ENCODE assay signal across 16 cellular contexts in the genomic region with DNA sequence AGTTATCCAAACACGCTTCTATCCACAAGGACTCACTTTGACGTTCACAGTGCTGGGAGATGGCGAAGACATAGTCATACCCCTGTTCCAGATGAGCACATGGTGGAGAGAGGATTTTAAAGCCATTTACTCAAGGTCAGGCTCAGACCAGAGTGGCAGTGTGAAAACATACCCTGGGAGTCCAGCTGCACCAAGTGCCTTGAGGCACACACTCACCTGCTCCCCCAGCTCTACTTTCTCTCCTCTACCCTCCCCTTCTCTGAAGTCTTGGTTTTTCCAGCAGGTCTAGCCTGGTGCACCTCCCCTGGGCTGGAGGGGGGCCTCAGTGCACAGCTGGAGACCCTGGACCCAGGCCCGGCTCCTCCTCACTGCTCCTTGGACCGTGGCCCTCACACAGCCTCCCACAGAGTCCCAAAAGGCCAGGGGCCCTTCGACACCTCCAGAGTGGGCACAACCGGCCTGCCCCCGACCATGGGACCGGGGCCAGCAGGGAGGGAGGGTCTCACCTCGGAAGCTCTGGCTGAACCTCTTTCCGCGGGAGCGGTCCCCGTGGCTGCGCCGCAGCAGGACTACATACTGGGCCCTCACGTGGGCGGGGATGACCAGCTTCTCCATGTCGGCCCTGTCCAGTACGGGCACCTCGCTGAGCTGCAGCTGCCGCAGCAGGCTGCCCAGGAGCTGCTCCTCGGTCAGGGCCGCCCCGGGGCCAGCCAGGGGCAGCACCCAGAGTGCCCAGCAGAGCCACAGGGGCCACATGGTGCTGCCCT. TPM values are rescaled to one million over a fixed set of nuclear protein-coding genes. Genes with fewer than 3 reads are reported as not detected.
DNase-seq lines count a peak whose midpoint lies in the region; ATAC-seq and TF ChIP-seq lines count a peak whose summit lies in the region.
"Had no signal": no experiment of that assay in that cellular context is flagged by ENCODE, and none has a peak within 500 bp of the region (broad histone marks: within the 10 kb centered on the region; RNA-seq: fewer than 3 reads in every experiment).

No MANE protein-coding gene starts in this region.

- no peak overlapping the region for H3K27ac Mint-ChIP-seq in CD8-positive, alpha-beta T cell
- peak overlapping the region; percentile 87 for H3K27ac Mint-ChIP-seq in endodermal cell

- ATAC-seq in CD8-positive, alpha-beta T cell = no peak
- no peak for ATAC-seq in HG03469 (IDR thresholded peaks at IDR 0.05; ENCODE audit: unreplicated experiment)

- H3K36me3 ChIP-seq in CD8-positive, alpha-beta T cell (ENCODE audit: insufficient read depth, low read length) = no peaks in the 10 kb centered on the region
- peaks cover 39% of the 10 kb centered on the region for H3K36me3 ChIP-seq in endodermal cell (ENCODE audit: control insufficient read depth, insufficient read depth, low read length)
- no peaks in the 10 kb centered on the region for H3K36me3 ChIP-seq in osteoblast (ENCODE audit: insufficient read depth, low read length)

- no peaks in the 10 kb centered on the region for H3K36me3 Mint-ChIP-seq in CD8-positive, alpha-beta T cell
- peaks cover 12% of the 10 kb centered on the region for H3K36me3 Mint-ChIP-seq in endodermal cell (ENCODE audit: low read depth)

- no peaks in the 10 kb centered on the region for H3K9me3 Mint-ChIP-seq in CD8-positive, alpha-beta T cell
- H3K9me3 Mint-ChIP-seq in endodermal cell = no peaks in the 10 kb centered on the region

- H3K4me3 Mint-ChIP-seq in CD8-positive, alpha-beta T cell = peak overlapping the region; percentile 47
- H3K4me3 Mint-ChIP-seq in endodermal cell = peak overlapping the region; percentile 69

- no peak for TF ChIP-seq CTCF in CD8-positive, alpha-beta T cell (IDR thresholded peaks at IDR 0.05)
- TF ChIP-seq CTCF in endodermal cell (conservative IDR thresholded peaks at IDR 0.05) (no peak), osteoblast (IDR thresholded peaks at IDR 0.05; ENCODE audit: extremely low read depth, low read depth, low read length) (no peak)

- H3K9me3 ChIP-seq in CD8-positive, alpha-beta T cell (ENCODE audit: low read length) = no peaks in the 10 kb centered on the region
- H3K9me3 ChIP-seq in endodermal cell (ENCODE audit: control insufficient read depth, low read length) = no peaks in the 10 kb centered on the region
- H3K9me3 ChIP-seq in osteoblast (ENCODE audit: low read depth, low read length) = no peaks in the 10 kb centered on the region

- no peak overlapping the region for H2AFZ ChIP-seq in osteoblast (ENCODE audit: low read length)

- H3K4me1 Mint-ChIP-seq in CD8-positive, alpha-beta T cell (ENCODE audit: low read depth) = peaks cover 11% of the 10 kb centered on the region
- peaks cover 37% of the 10 kb centered on the region for H3K4me1 Mint-ChIP-seq in endodermal cell

- peak overlapping the region; percentile 96 for H3K9ac ChIP-seq in endodermal cell (ENCODE audit: extremely low read depth, low read length, poor library complexity, severe bottlenecking)

- H3K27me3 ChIP-seq in CD8-positive, alpha-beta T cell (ENCODE audit: insufficient read depth, low read length) = no peaks in the 10 kb centered on the region
- H3K27me3 ChIP-seq in endodermal cell (ENCODE audit: control insufficient read depth, insufficient read depth, low read length, poor library complexity, severe bottlenecking) = no peaks in the 10 kb centered on the region
- no peaks in the 10 kb centered on the region for H3K27me3 ChIP-seq in osteoblast (ENCODE audit: insufficient read depth, low read length)

- no peak overlapping the region for H3K27ac ChIP-seq in CD8-positive, alpha-beta T cell (ENCODE audit: low read depth, low read length)
- peak overlapping the region; percentile 3 for H3K27ac ChIP-seq in endodermal cell (ENCODE audit: low read depth, low read length)
- no peak overlapping the region for H3K27ac ChIP-seq in osteoblast (ENCODE audit: low read depth, low read length)

- H3K4me3 ChIP-seq in CD8-positive, alpha-beta T cell (ENCODE audit: low read depth, low read length) = no peak overlapping the region
- H3K4me3 ChIP-seq in endodermal cell (ENCODE audit: low read length) = peak overlapping the region; percentile 88
- H3K4me3 ChIP-seq in osteoblast (ENCODE audit: insufficient read depth, low read length) = no peak overlapping the region
- H3K4me3 ChIP-seq: K562 had no signal

- no peaks in the 10 kb centered on the region for H3K27me3 Mint-ChIP-seq in CD8-positive, alpha-beta T cell (ENCODE audit: low read depth)
- no peaks in the 10 kb centered on the region for H3K27me3 Mint-ChIP-seq in endodermal cell (ENCODE audit: insufficient read depth)

- DNase-seq in CD8-positive, alpha-beta T cell = no peak
- DNase-seq in endodermal cell = peak; percentile 69
- DNase-seq in osteoblast (ENCODE audit: insufficient read length, low spot score, missing footprints) = peak; percentile 81
- DNase-seq in AG08396 (ENCODE audit: low spot score) = no peak
- DNase-seq in activated T-cell treated with anti-CD3 and anti-CD28 coated beads, Interleukin-2, amount 50 U/mL, for 1 hour = no peak
- DNase-seq: activated CD4-positive, CD25-positive, alpha-beta regulatory T cell treated with anti-CD3 and anti-CD28 coated beads, Interleukin-2, amount 50 U/mL, for 72 hours; activated T-cell treated with anti-CD3 and anti-CD28 coated beads for 4 hours; NCI-H1436 treated with DMSO at 0.1 percent for 48 hours; NCI-H446 treated with DMSO at 0.1 percent for 48 hours; small intestine; T-helper 1 cell had no signal

- no peaks in the 10 kb centered on the region for H4K20me1 ChIP-seq in osteoblast (ENCODE audit: insufficient read depth, low read length)

- CTCF ChIA-PET in CD8-positive, alpha-beta T cell (lab: Charles Lee) = no interaction called here

- H3K4me2 ChIP-seq in osteoblast (ENCODE audit: insufficient read depth, low read length) = no peak overlapping the region

- H3K79me2 ChIP-seq in osteoblast (ENCODE audit: insufficient read depth, low read length) = no peaks in the 10 kb centered on the region

- POLR2A ChIA-PET in CD8-positive, alpha-beta T cell (lab: Charles Lee) = no interaction called here

- WGBS in endodermal cell (ENCODE audit: insufficient coverage in 1 of 2, insufficient read length in 1 of 2), 2 experiments = 81 to 92% methylated on average over 17 to 25 of the region's 25 CpGs

- intact Hi-C loops in CD8-positive, alpha-beta T cell (cut with DNase I, micrococcal nuclease) = no loop called here

- peaks cover 13% of the 10 kb centered on the region for H3K4me1 ChIP-seq in CD8-positive, alpha-beta T cell (ENCODE audit: insufficient read depth, low read length)
- H3K4me1 ChIP-seq in endodermal cell (ENCODE audit: control insufficient read depth, insufficient read depth, low read length) (peaks cover 23% of the 10 kb centered on the region), osteoblast (ENCODE audit: insufficient read depth, low read length) (no peaks in the 10 kb centered on the region)

RNA-seq across cellular contexts. Expression of a gene that starts 0.5 kb away (rescaled TPM):
- not detected for total RNA-seq in CD8-positive, alpha-beta T cell
- 100 to 1,000 TPM; 272 to 938 TPM for total RNA-seq in endodermal cell
- 318 TPM for polyA plus RNA-seq in endodermal cell (2013, experiment 1 of 2)
- polyA plus RNA-seq in endodermal cell (2013, experiment 2 of 2) = 376 TPM
- total RNA-seq in osteoblast = not detected in 2 replicates
- total RNA-seq: G401, left lobe of liver had no signal
- polyA plus RNA-seq: esophagus had no signal

RNA-seq across cellular contexts. Expression of a gene that starts 16.5 kb away (rescaled TPM):
- total RNA-seq in CD8-positive, alpha-beta T cell = 10 to 100 TPM; 27.3 to 30.6 TPM
- total RNA-seq in endodermal cell (100 to 1,000 TPM in 1 of 2 donors, 10 to 100 TPM in 1; 94.5 to 101 TPM), osteoblast (25.9 and 29.0 TPM in 2 replicates)
- 74.6 TPM for polyA plus RNA-seq in endodermal cell (2013, experiment 1 of 2)
- polyA plus RNA-seq in endodermal cell (2013, experiment 2 of 2) = 71.4 TPM

RNA-seq across cellular contexts. Expression of a gene that starts 51.6 kb away (rescaled TPM):
- total RNA-seq in CD8-positive, alpha-beta T cell = not detected
- total RNA-seq in endodermal cell (100 to 1,000 TPM in 1 of 2 donors, 10 to 100 TPM in 1; 76.0 to 660 TPM), osteoblast (under 0.01 TPM in 1 of 2 replicates, not detected in the other)
- 184 TPM for polyA plus RNA-seq in endodermal cell (2013, experiment 1 of 2)
- polyA plus RNA-seq in endodermal cell (2013, experiment 2 of 2) = 274 TPM
- total RNA-seq: G401 had no signal

RNA-seq across cellular contexts. Expression of a gene that starts 58.4 kb away (rescaled TPM):
- 100 to 1,000 TPM; 132 to 144 TPM for total RNA-seq in CD8-positive, alpha-beta T cell
- total RNA-seq in endodermal cell (100 to 1,000 TPM; 194 to 232 TPM), osteoblast (23.2 and 31.5 TPM in 2 replicates)
- 34.7 TPM for polyA plus RNA-seq in endodermal cell (2013, experiment 1 of 2)
- polyA plus RNA-seq in endodermal cell (2013, experiment 2 of 2) = 38.8 TPM

RNA-seq across cellular contexts. Expression of a gene that starts 58.6 kb away (rescaled TPM):
- total RNA-seq in CD8-positive, alpha-beta T cell = 10 to 100 TPM; 53.3 to 55.3 TPM
- total RNA-seq in endodermal cell (10 to 100 TPM; 19.0 to 21.6 TPM), osteoblast (16.5 and 19.9 TPM in 2 replicates)
- 13.3 TPM for polyA plus RNA-seq in endodermal cell (2013, experiment 1 of 2)
- 12.3 TPM for polyA plus RNA-seq in endodermal cell (2013, experiment 2 of 2)

Comparison
In these comparisons a context has a peak if more than half of its experiments do, and no peak if none do; other contexts are left out.
1. DNase-seq: peak in endodermal cell (single experiment) and osteoblast (single experiment); none in CD8-positive, alpha-beta T cell (0 of 7), AG08396 (single experiment) and activated T-cell treated with anti-CD3 and anti-CD28 coated beads, Interleukin-2, amount 50 U/mL, for 1 hour (single experiment).
2. RNA of a gene that starts 0.5 kb away (total RNA-seq): 272 to 938 TPM in endodermal cell; not detected in CD8-positive, alpha-beta T cell and not detected in osteoblast; every median in the first group is over 100 times any median in the second.
3. RNA of a gene that starts 51.6 kb away (total RNA-seq): 76.0 to 660 TPM in endodermal cell; not detected in CD8-positive, alpha-beta T cell and under 0.01 TPM in osteoblast; every median in the first group is over 10 times any median in the second.